8 cellular contexts compared by ENCODE assay signal in genomic region chr11:118610220-118610772, GRCh38. TPM values are rescaled to one million over a fixed set of nuclear protein-coding genes. Genes with fewer than 3 reads are reported as not detected.
DNase-seq lines count a peak whose midpoint lies in the region; ATAC-seq and TF ChIP-seq lines count a peak whose summit lies in the region.

No MANE protein-coding gene starts in this region.

- H2BK15ac ChIP-seq in H9 (ENCODE audit: low read depth, low read length), result no peak overlapping the region

- H2BK20ac ChIP-seq in H9 (ENCODE audit: low read depth, low read length, poor library complexity, severe bottlenecking), result no peak overlapping the region

- H3K4me2 ChIP-seq in H9 (ENCODE audit: insufficient read depth, insufficient read length, low read length) (peak overlapping the region; percentile 77), hepatocyte (peak overlapping the region; percentile 99)

- intact Hi-C loops in activated T-helper 2 cell treated with anti-CD3 and anti-CD28 coated beads, Interferon-gamma antibody, Interleukin-2, Interleukin-4, amounts not matched to agents 10 μg/mL and 5 μg/mL and 100 μg/mL, durations not matched to agents 14 hours and 24 hours and 36 hours (cut with micrococcal nuclease), result loop anchor here (2.0 kb wide), 1 partner anchor 465 kb away; no protein-coding TSS in a partner anchor

- H3K4me3 ChIP-seq in hepatocyte (no peak overlapping the region), skin epidermis (peak overlapping the region; percentile 30 to 63 (median 38))

- H3K27ac ChIP-seq in H9 (ENCODE audit: insufficient read length, low read depth, low read length) (no peak overlapping the region), hepatocyte (no peak overlapping the region), skin epidermis (peak overlapping the region in 19 of 21 experiments; percentile 49 to 97 (median 87))

- no peak overlapping the region for H2BK120ac ChIP-seq in H9 (ENCODE audit: low read depth, low read length, poor library complexity, severe bottlenecking)

- H4K5ac ChIP-seq in H9 (ENCODE audit: insufficient read length, low read depth, low read length), result no peak overlapping the region

- H3K9ac ChIP-seq in H9 (ENCODE audit: extremely low read depth, insufficient read length, low read length), result no peak overlapping the region

- no peaks in the 10 kb centered on the region for H3K36me3 ChIP-seq in hepatocyte (replicated peaks; ENCODE audit: insufficient read depth, low read depth)

- peaks cover 0 to 6% of the 10 kb centered on the region in 2 experiments; a peak in 4 of 5 replicates for H3K9me3 Mint-ChIP-seq in H9
- no peaks in the 10 kb centered on the region for H3K9me3 Mint-ChIP-seq in activated T-helper 2 cell treated with anti-CD3 and anti-CD28 coated beads, Interferon-gamma antibody, Interleukin-2, Interleukin-4, amounts not matched to agents 10 μg/mL and 5 μg/mL and 100 μg/mL, durations not matched to agents 14 hours and 24 hours and 36 hours

- H3K79me2 ChIP-seq in H9 (ENCODE audit: insufficient read depth, low read length) (no peaks in the 10 kb centered on the region), hepatocyte (peaks cover 3% of the 10 kb centered on the region)

- H3K4me1 ChIP-seq in H9 (ENCODE audit: insufficient read depth, low read length) (peaks cover 8% of the 10 kb centered on the region), hepatocyte (ENCODE audit: insufficient read depth) (peaks cover 66% of the 10 kb centered on the region)

- no peak overlapping the region for H2AK5ac ChIP-seq in H9 (ENCODE audit: insufficient read length, low read length)

- H3K27ac Mint-ChIP-seq in H9, result no peak overlapping the region
- no peak overlapping the region for H3K27ac Mint-ChIP-seq in activated T-helper 2 cell treated with anti-CD3 and anti-CD28 coated beads, Interferon-gamma antibody, Interleukin-2, Interleukin-4, amounts not matched to agents 10 μg/mL and 5 μg/mL and 100 μg/mL, durations not matched to agents 14 hours and 24 hours and 36 hours

- no peak overlapping the region for H3K14ac ChIP-seq in H9 (ENCODE audit: insufficient read depth, low read length)

- H3K18ac ChIP-seq in H9 (ENCODE audit: insufficient read length, low read depth, low read length), result no peak overlapping the region

- H3K79me1 ChIP-seq in H9 (ENCODE audit: insufficient read depth, low read depth, low read length, poor library complexity, severe bottlenecking), result no peaks in the 10 kb centered on the region

- peaks cover 69% of the 10 kb centered on the region for H3K27me3 Mint-ChIP-seq in H9 (ENCODE audit: low read depth)
- H3K27me3 Mint-ChIP-seq in activated T-helper 2 cell treated with anti-CD3 and anti-CD28 coated beads, Interferon-gamma antibody, Interleukin-2, Interleukin-4, amounts not matched to agents 10 μg/mL and 5 μg/mL and 100 μg/mL, durations not matched to agents 14 hours and 24 hours and 36 hours (ENCODE audit: low read depth), result peaks cover 30% of the 10 kb centered on the region

- DNase-seq in H9 (no peak), hepatocyte (ENCODE audit: low spot score) (no peak), DMS79 treated with DMSO at 0.1 percent for 48 hours (lab: John Stamatoyannopoulos, UW) (no peak), activated gamma-delta T cell (lab: John Stamatoyannopoulos, UW) (no peak), AG20443 (ENCODE audit: low spot score) (no peak)
- no peak for DNase-seq in activated T-helper 2 cell treated with anti-CD3 and anti-CD28 coated beads, Interferon-gamma antibody, Interleukin-2, Interleukin-4, amounts not matched to agents 10 μg/mL and 5 μg/mL and 100 μg/mL, durations not matched to agents 14 hours and 24 hours and 36 hours (ENCODE audit: low spot score)

- peaks cover 16% of the 10 kb centered on the region for H3K23me2 ChIP-seq in H9 (ENCODE audit: insufficient read length, low read depth, low read length, poor library complexity, severe bottlenecking)

- no peak overlapping the region for H4K91ac ChIP-seq in H9 (ENCODE audit: insufficient read length, low read depth, low read length)

- TF ChIP-seq CTCF in H9 (conservative IDR thresholded peaks at IDR 0.05) (no peak), hepatocyte (IDR thresholded peaks at IDR 0.05; ENCODE audit: poor library complexity) (no peak)

- H4K20me1 ChIP-seq in H9 (ENCODE audit: control insufficient read depth, insufficient read depth, insufficient read length) (no peaks in the 10 kb centered on the region), hepatocyte (ENCODE audit: insufficient read depth, poor library complexity, severe bottlenecking) (no peaks in the 10 kb centered on the region)

- H3K36me3 Mint-ChIP-seq in H9 (ENCODE audit: insufficient read depth in 1 of 3, low read depth in 3 of 3), result peaks cover 0 to 4% (median 0%) of the 10 kb centered on the region in 3 experiments; a peak in 3 of 7 replicates
- H3K36me3 Mint-ChIP-seq in activated T-helper 2 cell treated with anti-CD3 and anti-CD28 coated beads, Interferon-gamma antibody, Interleukin-2, Interleukin-4, amounts not matched to agents 10 μg/mL and 5 μg/mL and 100 μg/mL, durations not matched to agents 14 hours and 24 hours and 36 hours (ENCODE audit: low read depth), result no peaks in the 10 kb centered on the region

- no CpG with 5 or more reads among the region's 42 CpGs for WGBS in H9 (ENCODE audit: extremely low coverage, insufficient read length, low lambda C conversion rate)
- 28% methylated on average over 30 of the region's 42 CpGs for WGBS in hepatocyte (ENCODE audit: low lambda C conversion rate, missing lambda C conversion rate)

- no peak overlapping the region for H2BK5ac ChIP-seq in H9 (ENCODE audit: insufficient read length, low read length)

- no peak overlapping the region for H2AFZ ChIP-seq in H9 (ENCODE audit: low read length)
- peak overlapping the region; percentile 25 for H2AFZ ChIP-seq in hepatocyte

- no peak overlapping the region for H4K8ac ChIP-seq in H9 (replicated peaks; ENCODE audit: insufficient read length, low read depth, low read length)

- no peaks in the 10 kb centered on the region for H3K9me3 ChIP-seq in H9 (ENCODE audit: control insufficient read depth, low read depth, low read length)
- H3K9me3 ChIP-seq in hepatocyte (ENCODE audit: low read depth), result no peaks in the 10 kb centered on the region

- no peak for ATAC-seq in GM18861 (IDR thresholded peaks at IDR 0.05; ENCODE audit: unreplicated experiment)

- no peaks in the 10 kb centered on the region for H3K9me2 ChIP-seq in hepatocyte (replicated peaks; ENCODE audit: insufficient read depth)

- H3K4ac ChIP-seq in H9 (ENCODE audit: low read depth, low read length), result no peak overlapping the region

- no peak overlapping the region for H2BK12ac ChIP-seq in H9 (ENCODE audit: insufficient read length, low read depth, low read length)

- H3K4me3 Mint-ChIP-seq in H9, result peak overlapping the region; percentile 54 to 85
- peak overlapping the region; percentile 60 for H3K4me3 Mint-ChIP-seq in activated T-helper 2 cell treated with anti-CD3 and anti-CD28 coated beads, Interferon-gamma antibody, Interleukin-2, Interleukin-4, amounts not matched to agents 10 μg/mL and 5 μg/mL and 100 μg/mL, durations not matched to agents 14 hours and 24 hours and 36 hours (ENCODE audit: low read depth)

- peaks cover 62 to 69% of the 10 kb centered on the region in 2 experiments for H3K4me1 Mint-ChIP-seq in H9
- peaks cover 18% of the 10 kb centered on the region for H3K4me1 Mint-ChIP-seq in activated T-helper 2 cell treated with anti-CD3 and anti-CD28 coated beads, Interferon-gamma antibody, Interleukin-2, Interleukin-4, amounts not matched to agents 10 μg/mL and 5 μg/mL and 100 μg/mL, durations not matched to agents 14 hours and 24 hours and 36 hours (ENCODE audit: low read depth)

- no peak overlapping the region for H3K56ac ChIP-seq in H9 (ENCODE audit: insufficient read length, low read depth, low read length)

- H3K27me3 ChIP-seq in H9 (ENCODE audit: insufficient read depth, low read length), result peaks cover 50% of the 10 kb centered on the region
- peaks cover 23% of the 10 kb centered on the region for H3K27me3 ChIP-seq in hepatocyte

- H3K23ac ChIP-seq in H9 (ENCODE audit: insufficient read length, low read depth, low read length), result no peak overlapping the region

- H3T11ph ChIP-seq in H9 (ENCODE audit: low read length), result no peak overlapping the region

RNA-seq across cellular contexts. Expression of gene PHLDB1, which starts 2.9 kb away (rescaled TPM):
- total RNA-seq in H9 (2021) (55.7 and 56.0 TPM in 2 replicates), hepatocyte (45.8 and 51.8 TPM in 2 replicates)
- 2.1 and 2.2 TPM in 2 replicates for total RNA-seq in activated T-helper 2 cell treated with anti-CD3 and anti-CD28 coated beads, Interferon-gamma antibody, Interleukin-2, Interleukin-4, amounts not matched to agents 10 μg/mL and 5 μg/mL and 100 μg/mL, durations not matched to agents 14 hours and 24 hours and 36 hours
- 71.1 and 73.0 TPM in 2 replicates for polyA plus RNA-seq in hepatocyte

RNA-seq across cellular contexts. Expression of gene ARCN1, which starts 38.1 kb away (rescaled TPM):
- total RNA-seq in H9 (2021) (152 TPM in 2 replicates), hepatocyte (177 and 190 TPM in 2 replicates)
- total RNA-seq in activated T-helper 2 cell treated with anti-CD3 and anti-CD28 coated beads, Interferon-gamma antibody, Interleukin-2, Interleukin-4, amounts not matched to agents 10 μg/mL and 5 μg/mL and 100 μg/mL, durations not matched to agents 14 hours and 24 hours and 36 hours, result 132 and 133 TPM in 2 replicates
- polyA plus RNA-seq in hepatocyte, result 166 and 194 TPM in 2 replicates

RNA-seq across cellular contexts. Expression of gene IFT46, which starts 44.6 kb away (rescaled TPM):
- total RNA-seq in H9 (2021) (10.3 and 11.5 TPM in 2 replicates), hepatocyte (20.6 and 21.0 TPM in 2 replicates)
- total RNA-seq in activated T-helper 2 cell treated with anti-CD3 and anti-CD28 coated beads, Interferon-gamma antibody, Interleukin-2, Interleukin-4, amounts not matched to agents 10 μg/mL and 5 μg/mL and 100 μg/mL, durations not matched to agents 14 hours and 24 hours and 36 hours, result 14.2 and 15.4 TPM in 2 replicates
- 12.3 and 12.6 TPM in 2 replicates for polyA plus RNA-seq in hepatocyte

Comparison
In these comparisons a context has a peak if more than half of its experiments do, and no peak if none do; other contexts are left out.
1. H3K27ac ChIP-seq: peak in skin epidermis (19 of 21); none in H9 (single experiment) and hepatocyte (single experiment).
2. RNA of gene PHLDB1, which starts 2.9 kb away (total RNA-seq): 55.7 to 56.0 TPM in H9 and 45.8 to 51.8 TPM in hepatocyte; 2.1 to 2.2 TPM in activated T-helper 2 cell treated with anti-CD3 and anti-CD28 coated beads, Interferon-gamma antibody, Interleukin-2, Interleukin-4, amounts not matched to agents 10 μg/mL and 5 μg/mL and 100 μg/mL, durations not matched to agents 14 hours and 24 hours and 36 hours; every median in the first group is over 10 times any median in the second.